In the genomic region with DNA sequence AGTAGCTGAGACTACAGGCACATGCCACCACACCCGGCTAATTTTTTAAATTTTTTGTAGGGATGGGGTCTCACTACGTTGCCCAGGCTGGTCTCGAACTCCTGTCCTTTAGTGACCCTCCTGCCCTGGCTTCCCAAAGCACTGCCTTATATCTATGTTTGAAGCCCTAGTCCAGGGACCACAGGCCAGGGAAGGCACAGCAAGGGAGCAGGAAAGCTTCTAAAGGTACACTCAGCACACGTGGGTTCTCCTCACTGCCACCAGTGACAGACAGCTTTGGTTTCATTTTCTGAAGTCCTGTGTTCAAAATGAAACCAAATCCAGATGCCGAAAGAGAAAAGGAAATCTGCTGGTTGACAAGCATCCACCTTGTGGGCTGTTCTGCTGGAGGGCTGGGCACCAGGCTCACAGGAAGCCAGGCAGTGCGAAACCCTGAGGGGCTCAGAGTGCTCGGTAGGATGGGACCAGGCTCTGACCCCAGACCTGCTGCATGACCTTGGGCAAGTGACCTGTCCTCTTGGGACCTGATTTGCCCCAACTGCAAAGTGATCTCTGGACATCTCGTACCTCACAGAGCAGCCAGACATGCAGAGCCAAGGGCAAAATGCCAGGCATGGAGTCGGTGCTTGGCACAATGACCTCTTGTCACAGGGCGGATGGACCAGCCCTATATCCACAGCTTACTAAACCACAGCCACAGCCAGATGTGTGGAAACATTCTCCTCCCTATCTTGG, we compare ENCODE assay signal across 7 cellular contexts. TPM values are rescaled to one million over a fixed set of nuclear protein-coding genes. Genes with fewer than 3 reads are reported as not detected.
DNase-seq lines count a peak whose midpoint lies in the region; ATAC-seq and TF ChIP-seq lines count a peak whose summit lies in the region.

No MANE protein-coding gene starts in this region.

- peaks cover 22% of the 10 kb centered on the region for H3K79me2 ChIP-seq in GM23338 (replicated peaks; ENCODE audit: insufficient read depth)

- H3F3A ChIP-seq in GM23338 (replicated peaks; ENCODE audit: low read depth), result peaks cover 19% of the 10 kb centered on the region

- no peak overlapping the region for H3K27ac ChIP-seq in HEK293 (ENCODE audit: extremely low read depth, low read depth, low read length)
- no peak overlapping the region for H3K27ac ChIP-seq in GM23338 (ENCODE audit: low read depth)

- H3K4me3 ChIP-seq in HEK293 (ENCODE audit: low read depth, low read length) (no peak overlapping the region), GM23338 (no peak overlapping the region)

- peaks cover 10% of the 10 kb centered on the region for H4K20me1 ChIP-seq in GM23338 (replicated peaks; ENCODE audit: insufficient read depth)

- H3K36me3 ChIP-seq in HEK293 (ENCODE audit: control insufficient read depth in 2 of 2, insufficient read depth in 1 of 2, low read length in 2 of 2), result no peaks in the 10 kb centered on the region
- H3K36me3 ChIP-seq in GM23338 (ENCODE audit: insufficient read depth), result peaks cover 9% of the 10 kb centered on the region

- H3K9me3 Mint-ChIP-seq in activated CD4-positive, alpha-beta memory T cell treated with anti-CD3 and anti-CD28 coated beads for 36 hours, result no peaks in the 10 kb centered on the region
- no peaks in the 10 kb centered on the region for H3K9me3 Mint-ChIP-seq in stimulated activated memory B cell treated with anti-CD40 and anti-IgM and Interleukin-4, amounts not matched to agents 10 μg/mL and 1 μg/mL and 100 μg/mL, for 72 hours
- no peaks in the 10 kb centered on the region; the same call in 2 of the 3 replicates for H3K9me3 Mint-ChIP-seq in GM23338

- no peak overlapping the region for H2AFZ ChIP-seq in GM23338

- H3K4me3 Mint-ChIP-seq in activated CD4-positive, alpha-beta memory T cell treated with anti-CD3 and anti-CD28 coated beads for 36 hours, result no peak overlapping the region
- H3K4me3 Mint-ChIP-seq in stimulated activated memory B cell treated with anti-CD40 and anti-IgM and Interleukin-4, amounts not matched to agents 10 μg/mL and 1 μg/mL and 100 μg/mL, for 72 hours, result peak overlapping the region; percentile 42
- H3K4me3 Mint-ChIP-seq in GM23338, result no peak overlapping the region

- POLR2A ChIA-PET in HEK293 (lab: Yijun Ruan, JAX), result interaction anchor here (0.5 kb wide), 1 partner anchor 74 kb away, joined by 4 read pairs; no protein-coding TSS in a partner anchor
- POLR2A ChIA-PET in activated CD4-positive, alpha-beta memory T cell treated with anti-CD3 and anti-CD28 coated beads for 36 hours (lab: Charles Lee), result interaction anchor here (0.8 to 4.9 kb wide), 8 partner anchors 34 to 292 kb away, joined by 3 to 47 read pairs (median 4); no protein-coding TSS in a partner anchor

- H3K4me1 ChIP-seq in HEK293 (ENCODE audit: control insufficient read depth, insufficient read depth, low read length), result peaks cover 5% of the 10 kb centered on the region; the same call in 1 of the 2 replicates
- H3K4me1 ChIP-seq in GM23338 (ENCODE audit: insufficient read depth), result peaks cover 10% of the 10 kb centered on the region

- H3K4me1 Mint-ChIP-seq in activated CD4-positive, alpha-beta memory T cell treated with anti-CD3 and anti-CD28 coated beads for 36 hours (ENCODE audit: low read depth), result peaks cover 41% of the 10 kb centered on the region
- H3K4me1 Mint-ChIP-seq in stimulated activated memory B cell treated with anti-CD40 and anti-IgM and Interleukin-4, amounts not matched to agents 10 μg/mL and 1 μg/mL and 100 μg/mL, for 72 hours, result peaks cover 34% of the 10 kb centered on the region
- peaks cover 16% of the 10 kb centered on the region for H3K4me1 Mint-ChIP-seq in GM23338

- H3K27me3 ChIP-seq in GM23338 (ENCODE audit: insufficient read depth), result no peaks in the 10 kb centered on the region

- peak; percentile 67 for DNase-seq in activated CD4-positive, alpha-beta memory T cell treated with anti-CD3 and anti-CD28 coated beads for 36 hours
- DNase-seq in left cardiac atrium (peak; percentile 71), posterior vena cava (ENCODE audit: low spot score) (no peak), NCI-H146 (lab: John Stamatoyannopoulos, UW) (no peak), GM23338 (ENCODE audit: low spot score) (no peak)

- ATAC-seq in left cardiac atrium (no peak), GM23338 (no peak)
- ATAC-seq in stimulated activated memory B cell treated with anti-CD40 and anti-IgM and Interleukin-4, amounts not matched to agents 10 μg/mL and 1 μg/mL and 100 μg/mL, for 72 hours, result no peak

- no peaks in the 10 kb centered on the region for H3K27me3 Mint-ChIP-seq in activated CD4-positive, alpha-beta memory T cell treated with anti-CD3 and anti-CD28 coated beads for 36 hours
- no peaks in the 10 kb centered on the region for H3K27me3 Mint-ChIP-seq in stimulated activated memory B cell treated with anti-CD40 and anti-IgM and Interleukin-4, amounts not matched to agents 10 μg/mL and 1 μg/mL and 100 μg/mL, for 72 hours
- peaks cover 14% of the 10 kb centered on the region for H3K27me3 Mint-ChIP-seq in GM23338 (ENCODE audit: insufficient read depth, low read depth, poor library complexity)

- no peaks in the 10 kb centered on the region for H3K9me2 ChIP-seq in GM23338 (ENCODE audit: insufficient read depth)

- no peaks in the 10 kb centered on the region for H3K9me3 ChIP-seq in HEK293 (ENCODE audit: control insufficient read depth, insufficient read depth, low read depth, low read length)

- no peak overlapping the region for H3K4me2 ChIP-seq in GM23338

- CTCF ChIA-PET in HEK293 (lab: Yijun Ruan, JAX), result interaction anchor here (0.9 to 6.8 kb wide), 5 partner anchors 12 to 293 kb away, joined by 3 to 58 read pairs (median 4); no protein-coding TSS in a partner anchor
- CTCF ChIA-PET in activated CD4-positive, alpha-beta memory T cell treated with anti-CD3 and anti-CD28 coated beads for 36 hours (lab: Charles Lee), result interaction anchor here (1.1 to 6.8 kb wide), 8 partner anchors 33 to 301 kb away, joined by 3 to 118 read pairs (median 18); no protein-coding TSS in a partner anchor

- TF ChIP-seq CTCF in HEK293 (tag by site-specific recombination; IDR thresholded peaks at IDR 0.05) (no peak), GM23338 (conservative IDR thresholded peaks at IDR 0.05; ENCODE audit: low read depth in 2 of 2) (no peak)

- H3K27ac Mint-ChIP-seq in activated CD4-positive, alpha-beta memory T cell treated with anti-CD3 and anti-CD28 coated beads for 36 hours, result peak overlapping the region; percentile 69
- H3K27ac Mint-ChIP-seq in stimulated activated memory B cell treated with anti-CD40 and anti-IgM and Interleukin-4, amounts not matched to agents 10 μg/mL and 1 μg/mL and 100 μg/mL, for 72 hours, result peak overlapping the region; percentile 1
- no peak overlapping the region for H3K27ac Mint-ChIP-seq in GM23338

- intact Hi-C loops in activated CD4-positive, alpha-beta memory T cell treated with anti-CD3 and anti-CD28 coated beads for 36 hours (cut with micrococcal nuclease), result no loop called here
- intact Hi-C loops in left cardiac atrium (cut with DNase I) (loop anchor here (5.0 to 10.0 kb wide), 4 partner anchors 84 to 286 kb away; no protein-coding TSS in a partner anchor), posterior vena cava (cut with DNase I) (loop anchor here (10.0 kb wide), 2 partner anchors 144 to 154 kb away; no protein-coding TSS in a partner anchor)

- peaks cover 24% of the 10 kb centered on the region for H3K36me3 Mint-ChIP-seq in activated CD4-positive, alpha-beta memory T cell treated with anti-CD3 and anti-CD28 coated beads for 36 hours
- H3K36me3 Mint-ChIP-seq in stimulated activated memory B cell treated with anti-CD40 and anti-IgM and Interleukin-4, amounts not matched to agents 10 μg/mL and 1 μg/mL and 100 μg/mL, for 72 hours, result peaks cover 19% of the 10 kb centered on the region
- H3K36me3 Mint-ChIP-seq in GM23338 (ENCODE audit: low read depth), result peaks cover 10% of the 10 kb centered on the region

TF ChIP-seq in HEK293, 187 proteins besides CTCF, POLR2A, EP300 and RAD21:
- TF ChIP-seq ZNF302 (tag by site-specific recombination; IDR thresholded peaks at IDR 0.05; ENCODE audit: low read depth), result no peak
- peak; percentile 70; the same call in 1 of the 2 replicates for TF ChIP-seq ZNF121 (tag by site-specific recombination; IDR thresholded peaks at IDR 0.05)

TF ChIP-seq in GM23338, 12 proteins besides CTCF, POLR2A, EP300 and RAD21:
- TF ChIP-seq EZH2phosphoT487 (IDR thresholded peaks at IDR 0.05; ENCODE audit: unreplicated experiment), result no peak

RNA-seq across cellular contexts. Expression of gene SOCS1, which starts 2.7 kb away (rescaled TPM):
- 100 to 1,000 TPM; 146 to 152 TPM for total RNA-seq in activated CD4-positive, alpha-beta memory T cell treated with anti-CD3 and anti-CD28 coated beads for 36 hours
- total RNA-seq in left cardiac atrium (1 to 10 TPM; 5.8 to 8.8 TPM), posterior vena cava (1 to 10 TPM; 7.5 to 7.7 TPM)
- total RNA-seq in GM23338 (2014; rRNA removed; shearing (Covaris generic)), result 79.2 and 84.7 TPM in 2 replicates
- polyA plus RNA-seq in GM23338 (2016; fragmentation: Nextera tagmentation; extraction: Ambion mirVana), result 104 and 108 TPM in 2 replicates

RNA-seq across cellular contexts. Expression of gene TNP2, which starts 10.4 kb away (rescaled TPM):
- not detected for total RNA-seq in activated CD4-positive, alpha-beta memory T cell treated with anti-CD3 and anti-CD28 coated beads for 36 hours
- total RNA-seq in left cardiac atrium (not detected), posterior vena cava (not detected)
- total RNA-seq in GM23338 (2014; rRNA removed; shearing (Covaris generic)), result not detected in 2 replicates
- not detected in 2 replicates for polyA plus RNA-seq in GM23338 (2016; fragmentation: Nextera tagmentation; extraction: Ambion mirVana)

RNA-seq across cellular contexts. Expression of gene PRM3, which starts 14.7 kb away (rescaled TPM):
- not detected for total RNA-seq in activated CD4-positive, alpha-beta memory T cell treated with anti-CD3 and anti-CD28 coated beads for 36 hours
- not detected for total RNA-seq in left cardiac atrium
- not detected for total RNA-seq in posterior vena cava
- not detected in 2 replicates for total RNA-seq in GM23338 (2014; rRNA removed; shearing (Covaris generic))
- polyA plus RNA-seq in GM23338 (2016; fragmentation: Nextera tagmentation; extraction: Ambion mirVana), result not detected in 2 replicates

RNA-seq across cellular contexts. Expression of gene PRM2, which starts 17.6 kb away (rescaled TPM):
- not detected for total RNA-seq in activated CD4-positive, alpha-beta memory T cell treated with anti-CD3 and anti-CD28 coated beads for 36 hours
- total RNA-seq in left cardiac atrium, result not detected
- total RNA-seq in posterior vena cava, result not detected
- total RNA-seq in GM23338 (2014; rRNA removed; shearing (Covaris generic)), result not detected in 2 replicates
- not detected in 2 replicates for polyA plus RNA-seq in GM23338 (2016; fragmentation: Nextera tagmentation; extraction: Ambion mirVana)

RNA-seq across cellular contexts. Expression of gene PRM1, which starts 22.4 kb away (rescaled TPM):
- not detected for total RNA-seq in activated CD4-positive, alpha-beta memory T cell treated with anti-CD3 and anti-CD28 coated beads for 36 hours
- not detected for total RNA-seq in left cardiac atrium
- total RNA-seq in posterior vena cava, result not detected
- total RNA-seq in GM23338 (2014; rRNA removed; shearing (Covaris generic)), result not detected in 2 replicates
- polyA plus RNA-seq in GM23338 (2016; fragmentation: Nextera tagmentation; extraction: Ambion mirVana), result 1.2 and 2.1 TPM in 2 replicates

Comparison
In these comparisons a context has a peak if more than half of its experiments do, and no peak if none do; other contexts are left out.
1. DNase-seq: peak in activated CD4-positive, alpha-beta memory T cell treated with anti-CD3 and anti-CD28 coated beads for 36 hours (single experiment) and left cardiac atrium (single experiment); none in posterior vena cava (single experiment), NCI-H146 (single experiment) and GM23338 (single experiment).